In the genomic region with DNA sequence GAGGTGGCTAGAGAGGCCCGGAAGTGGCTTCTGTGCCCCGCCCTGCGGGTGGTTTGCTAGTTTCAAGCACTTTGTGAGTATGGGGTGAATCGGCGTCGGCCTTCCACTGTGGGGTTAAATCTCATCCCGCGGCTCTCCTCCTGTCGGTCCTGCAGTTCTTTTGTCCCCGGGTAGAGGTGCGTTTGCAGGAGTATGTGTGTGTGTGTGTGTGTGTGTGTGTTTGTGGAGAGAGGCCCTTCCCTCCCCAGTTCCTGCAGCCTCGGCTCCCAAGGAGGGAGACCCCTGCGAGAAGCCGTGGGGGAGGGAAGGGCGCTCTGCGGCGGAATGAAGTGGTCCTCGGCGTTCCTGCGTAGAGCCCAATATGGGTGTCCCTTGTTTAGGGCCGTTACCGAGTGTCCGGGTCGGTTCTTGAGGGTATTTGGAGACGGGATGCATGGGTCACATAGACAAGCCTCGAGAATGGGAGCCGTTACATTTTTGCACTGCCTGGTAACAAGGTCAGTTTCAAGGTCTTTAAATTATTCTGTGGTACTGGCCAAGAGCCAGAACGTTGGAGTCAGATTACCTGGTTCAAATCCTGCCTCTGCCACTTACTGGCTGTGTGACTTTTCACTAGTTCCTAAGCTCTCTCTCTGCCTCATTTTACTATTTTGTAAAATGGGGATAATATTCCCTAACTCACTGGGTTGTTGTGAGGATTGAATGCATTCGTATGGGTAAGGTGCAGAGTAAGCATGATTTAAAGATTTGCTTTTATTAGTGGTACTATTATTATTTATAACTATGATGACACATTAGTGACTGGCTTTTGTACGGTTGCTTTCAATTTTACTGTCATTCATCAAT, we compare ENCODE assay signal across 1 cellular context.
TF ChIP-seq lines count a peak whose summit lies in the region.

A gene (plus strand): TSS at position 56 of the 846 bp plus-strand sequence. CDS start 9,640 bp downstream, outside the sequence.

TF ChIP-seq in HepG2, 621 proteins besides CTCF, POLR2A, EP300 and RAD21 (continued from another document and continues in another):
- TF ChIP-seq, protein P1, sequence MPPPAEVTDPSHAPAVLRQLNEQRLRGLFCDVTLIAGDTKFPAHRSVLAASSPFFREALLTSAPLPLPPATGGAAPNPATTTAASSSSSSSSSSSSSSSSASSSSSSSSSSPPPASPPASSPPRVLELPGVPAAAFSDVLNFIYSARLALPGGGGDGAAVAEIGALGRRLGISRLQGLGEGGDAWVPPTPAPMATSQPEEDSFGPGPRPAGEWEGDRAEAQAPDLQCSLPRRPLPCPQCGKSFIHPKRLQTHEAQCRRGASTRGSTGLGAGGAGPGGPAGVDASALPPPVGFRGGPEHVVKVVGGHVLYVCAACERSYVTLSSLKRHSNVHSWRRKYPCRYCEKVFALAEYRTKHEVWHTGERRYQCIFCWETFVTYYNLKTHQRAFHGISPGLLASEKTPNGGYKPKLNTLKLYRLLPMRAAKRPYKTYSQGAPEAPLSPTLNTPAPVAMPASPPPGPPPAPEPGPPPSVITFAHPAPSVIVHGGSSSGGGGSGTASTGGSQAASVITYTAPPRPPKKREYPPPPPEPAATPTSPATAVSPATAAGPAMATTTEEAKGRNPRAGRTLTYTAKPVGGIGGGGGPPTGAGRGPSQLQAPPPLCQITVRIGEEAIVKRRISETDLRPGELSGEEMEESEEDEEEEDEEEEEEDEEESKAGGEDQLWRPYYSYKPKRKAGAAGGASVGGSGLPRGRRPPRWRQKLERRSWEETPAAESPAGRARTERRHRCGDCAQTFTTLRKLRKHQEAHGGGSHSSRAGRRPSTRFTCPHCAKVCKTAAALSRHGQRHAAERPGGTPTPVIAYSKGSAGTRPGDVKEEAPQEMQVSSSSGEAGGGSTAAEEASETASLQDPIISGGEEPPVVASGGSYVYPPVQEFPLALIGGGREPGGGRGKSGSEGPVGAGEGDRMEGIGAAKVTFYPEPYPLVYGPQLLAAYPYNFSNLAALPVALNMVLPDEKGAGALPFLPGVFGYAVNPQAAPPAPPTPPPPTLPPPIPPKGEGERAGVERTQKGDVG (CRISPR knock-in tag; IDR thresholded peaks at IDR 0.05; ENCODE audit: borderline replicate concordance): no peak; the same call in 1 of the 2 replicates
- 0 out of 2 replicates have a peak, but pooled peaks have one; percentile 49 for TF ChIP-seq ZNF761 (CRISPR knock-in tag; conservative IDR thresholded peaks at IDR 0.05)
- peak; percentile 94 for TF ChIP-seq ZNF350 (CRISPR knock-in tag; IDR thresholded peaks at IDR 0.05; ENCODE audit: borderline replicate concordance, low read depth)
- no peak; the same call in 1 of the 2 replicates for TF ChIP-seq JDP2 (CRISPR knock-in tag; IDR thresholded peaks at IDR 0.05; ENCODE audit: borderline replicate concordance)
- TF ChIP-seq ZNF383 (CRISPR knock-in tag; IDR thresholded peaks at IDR 0.05; ENCODE audit: borderline replicate concordance): peak; percentile 34; the same call in 1 of the 2 replicates
- TF ChIP-seq NR3C1 (CRISPR knock-in tag; IDR thresholded peaks at IDR 0.05): no peak
- TF ChIP-seq ELF1 (CRISPR knock-in tag; IDR thresholded peaks at IDR 0.05): peak; percentile 96
- no peak for TF ChIP-seq CEBPB (IDR thresholded peaks at IDR 0.05; ENCODE audit: borderline replicate concordance, low read depth, low read length)
- TF ChIP-seq PLRG1 (conservative IDR thresholded peaks at IDR 0.05): no peak
- no peak for TF ChIP-seq MLLT10 (CRISPR knock-in tag; IDR thresholded peaks at IDR 0.05)
- TF ChIP-seq SAFB2 (CRISPR knock-in tag; IDR thresholded peaks at IDR 0.05; ENCODE audit: borderline replicate concordance, low read depth): peak; percentile 78
- TF ChIP-seq IRX3 (CRISPR knock-in tag; IDR thresholded peaks at IDR 0.05; ENCODE audit: borderline replicate concordance, low read depth): no peak; the same call in 1 of the 2 replicates
- TF ChIP-seq, protein P2, sequence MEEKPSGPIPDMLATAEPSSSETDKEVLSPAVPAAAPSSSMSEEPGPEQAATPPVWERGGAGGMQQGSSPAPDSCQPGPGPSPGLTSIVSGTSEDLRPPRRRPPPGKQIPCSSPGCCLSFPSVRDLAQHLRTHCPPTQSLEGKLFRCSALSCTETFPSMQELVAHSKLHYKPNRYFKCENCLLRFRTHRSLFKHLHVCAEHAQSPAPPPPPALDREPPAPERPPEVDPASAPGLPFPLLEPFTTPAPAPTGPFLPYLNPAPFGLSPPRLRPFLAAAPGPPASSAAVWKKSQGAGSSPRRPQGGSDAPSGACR (CRISPR knock-in tag; IDR thresholded peaks at IDR 0.05): peak; percentile 90
- TF ChIP-seq EED (CRISPR knock-in tag; IDR thresholded peaks at IDR 0.05): peak; percentile 64
- TF ChIP-seq, protein P3, sequence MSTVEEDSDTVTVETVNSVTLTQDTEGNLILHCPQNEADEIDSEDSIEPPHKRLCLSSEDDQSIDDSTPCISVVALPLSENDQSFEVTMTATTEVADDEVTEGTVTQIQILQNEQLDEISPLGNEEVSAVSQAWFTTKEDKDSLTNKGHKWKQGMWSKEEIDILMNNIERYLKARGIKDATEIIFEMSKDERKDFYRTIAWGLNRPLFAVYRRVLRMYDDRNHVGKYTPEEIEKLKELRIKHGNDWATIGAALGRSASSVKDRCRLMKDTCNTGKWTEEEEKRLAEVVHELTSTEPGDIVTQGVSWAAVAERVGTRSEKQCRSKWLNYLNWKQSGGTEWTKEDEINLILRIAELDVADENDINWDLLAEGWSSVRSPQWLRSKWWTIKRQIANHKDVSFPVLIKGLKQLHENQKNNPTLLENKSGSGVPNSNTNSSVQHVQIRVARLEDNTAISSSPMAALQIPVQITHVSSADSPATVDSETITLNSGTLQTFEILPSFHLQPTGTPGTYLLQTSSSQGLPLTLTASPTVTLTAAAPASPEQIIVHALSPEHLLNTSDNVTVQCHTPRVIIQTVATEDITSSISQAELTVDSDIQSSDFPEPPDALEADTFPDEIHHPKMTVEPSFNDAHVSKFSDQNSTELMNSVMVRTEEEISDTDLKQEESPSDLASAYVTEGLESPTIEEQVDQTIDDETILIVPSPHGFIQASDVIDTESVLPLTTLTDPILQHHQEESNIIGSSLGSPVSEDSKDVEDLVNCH (CRISPR knock-in tag; IDR thresholded peaks at IDR 0.05): peak; percentile 66; the same call in 1 of the 2 replicates
- peak; percentile 82 for TF ChIP-seq ZFY (CRISPR knock-in tag; IDR thresholded peaks at IDR 0.05)
- TF ChIP-seq GPN1 (CRISPR knock-in tag; IDR thresholded peaks at IDR 0.05; ENCODE audit: borderline replicate concordance): no peak
- TF ChIP-seq ISX (CRISPR knock-in tag; conservative IDR thresholded peaks at IDR 0.05): no peak
- TF ChIP-seq, protein P4, sequence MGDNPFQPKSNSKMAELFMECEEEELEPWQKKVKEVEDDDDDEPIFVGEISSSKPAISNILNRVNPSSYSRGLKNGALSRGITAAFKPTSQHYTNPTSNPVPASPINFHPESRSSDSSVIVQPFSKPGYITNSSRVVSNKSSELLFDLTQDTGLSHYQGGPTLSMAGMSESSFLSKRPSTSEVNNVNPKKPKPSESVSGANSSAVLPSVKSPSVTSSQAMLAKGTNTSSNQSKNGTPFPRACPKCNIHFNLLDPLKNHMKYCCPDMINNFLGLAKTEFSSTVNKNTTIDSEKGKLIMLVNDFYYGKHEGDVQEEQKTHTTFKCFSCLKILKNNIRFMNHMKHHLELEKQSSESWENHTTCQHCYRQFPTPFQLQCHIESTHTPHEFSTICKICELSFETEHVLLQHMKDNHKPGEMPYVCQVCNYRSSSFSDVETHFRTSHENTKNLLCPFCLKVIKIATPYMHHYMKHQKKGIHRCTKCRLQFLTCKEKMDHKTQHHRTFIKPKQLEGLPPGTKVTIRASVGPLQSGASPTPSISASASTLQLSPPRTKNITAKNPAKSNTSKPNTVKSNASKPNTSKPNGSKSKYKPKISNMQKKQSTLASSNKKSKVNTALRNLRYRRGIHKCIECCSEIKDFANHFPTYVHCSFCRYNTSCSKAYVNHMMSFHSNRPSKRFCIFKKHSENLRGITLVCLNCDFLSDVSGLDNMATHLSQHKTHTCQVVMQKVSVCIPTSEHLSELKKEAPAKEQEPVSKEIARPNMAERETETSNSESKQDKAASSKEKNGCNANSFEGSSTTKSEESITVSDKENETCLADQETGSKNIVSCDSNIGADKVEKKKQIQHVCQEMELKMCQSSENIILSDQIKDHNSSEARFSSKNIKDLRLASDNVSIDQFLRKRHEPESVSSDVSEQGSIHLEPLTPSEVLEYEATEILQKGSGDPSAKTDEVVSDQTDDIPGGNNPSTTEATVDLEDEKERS (CRISPR knock-in tag; IDR thresholded peaks at IDR 0.05): peak; percentile 79; the same call in 1 of the 2 replicates
- TF ChIP-seq ZNF546 (CRISPR knock-in tag; conservative IDR thresholded peaks at IDR 0.05): 0 out of 2 replicates have a peak, but pooled peaks have one; percentile 72
- no peak for TF ChIP-seq ZNF703 (CRISPR knock-in tag; IDR thresholded peaks at IDR 0.05; ENCODE audit: borderline replicate concordance)
- no peak; the same call in 1 of the 2 replicates for TF ChIP-seq ZNF782 (CRISPR knock-in tag; IDR thresholded peaks at IDR 0.05; ENCODE audit: borderline replicate concordance)
- TF ChIP-seq KDM5A (IDR thresholded peaks at IDR 0.05; ENCODE audit: borderline replicate concordance, low read length): peak; percentile 88; the same call in 1 of the 2 replicates
- no peak for TF ChIP-seq ZNF672 (CRISPR knock-in tag; IDR thresholded peaks at IDR 0.05)
- TF ChIP-seq FOXP1 (IDR thresholded peaks at IDR 0.05): no peak
- no peak; the same call in 1 of the 2 replicates for TF ChIP-seq FOXP1 (CRISPR knock-in tag; IDR thresholded peaks at IDR 0.05)
- peak; percentile 81 for TF ChIP-seq ERF (CRISPR knock-in tag; IDR thresholded peaks at IDR 0.05)
- TF ChIP-seq, protein P5, sequence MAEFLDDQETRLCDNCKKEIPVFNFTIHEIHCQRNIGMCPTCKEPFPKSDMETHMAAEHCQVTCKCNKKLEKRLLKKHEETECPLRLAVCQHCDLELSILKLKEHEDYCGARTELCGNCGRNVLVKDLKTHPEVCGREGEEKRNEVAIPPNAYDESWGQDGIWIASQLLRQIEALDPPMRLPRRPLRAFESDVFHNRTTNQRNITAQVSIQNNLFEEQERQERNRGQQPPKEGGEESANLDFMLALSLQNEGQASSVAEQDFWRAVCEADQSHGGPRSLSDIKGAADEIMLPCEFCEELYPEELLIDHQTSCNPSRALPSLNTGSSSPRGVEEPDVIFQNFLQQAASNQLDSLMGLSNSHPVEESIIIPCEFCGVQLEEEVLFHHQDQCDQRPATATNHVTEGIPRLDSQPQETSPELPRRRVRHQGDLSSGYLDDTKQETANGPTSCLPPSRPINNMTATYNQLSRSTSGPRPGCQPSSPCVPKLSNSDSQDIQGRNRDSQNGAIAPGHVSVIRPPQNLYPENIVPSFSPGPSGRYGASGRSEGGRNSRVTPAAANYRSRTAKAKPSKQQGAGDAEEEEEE (CRISPR knock-in tag; IDR thresholded peaks at IDR 0.05; ENCODE audit: borderline replicate concordance): no peak
- no peak for TF ChIP-seq SUZ12 (IDR thresholded peaks at IDR 0.05; ENCODE audit: low read depth, low read length)
- 0 out of 2 replicates have a peak, but pooled peaks have one; percentile 49 for TF ChIP-seq MAFG (CRISPR knock-in tag; IDR thresholded peaks at IDR 0.05)
- TF ChIP-seq, protein P6, sequence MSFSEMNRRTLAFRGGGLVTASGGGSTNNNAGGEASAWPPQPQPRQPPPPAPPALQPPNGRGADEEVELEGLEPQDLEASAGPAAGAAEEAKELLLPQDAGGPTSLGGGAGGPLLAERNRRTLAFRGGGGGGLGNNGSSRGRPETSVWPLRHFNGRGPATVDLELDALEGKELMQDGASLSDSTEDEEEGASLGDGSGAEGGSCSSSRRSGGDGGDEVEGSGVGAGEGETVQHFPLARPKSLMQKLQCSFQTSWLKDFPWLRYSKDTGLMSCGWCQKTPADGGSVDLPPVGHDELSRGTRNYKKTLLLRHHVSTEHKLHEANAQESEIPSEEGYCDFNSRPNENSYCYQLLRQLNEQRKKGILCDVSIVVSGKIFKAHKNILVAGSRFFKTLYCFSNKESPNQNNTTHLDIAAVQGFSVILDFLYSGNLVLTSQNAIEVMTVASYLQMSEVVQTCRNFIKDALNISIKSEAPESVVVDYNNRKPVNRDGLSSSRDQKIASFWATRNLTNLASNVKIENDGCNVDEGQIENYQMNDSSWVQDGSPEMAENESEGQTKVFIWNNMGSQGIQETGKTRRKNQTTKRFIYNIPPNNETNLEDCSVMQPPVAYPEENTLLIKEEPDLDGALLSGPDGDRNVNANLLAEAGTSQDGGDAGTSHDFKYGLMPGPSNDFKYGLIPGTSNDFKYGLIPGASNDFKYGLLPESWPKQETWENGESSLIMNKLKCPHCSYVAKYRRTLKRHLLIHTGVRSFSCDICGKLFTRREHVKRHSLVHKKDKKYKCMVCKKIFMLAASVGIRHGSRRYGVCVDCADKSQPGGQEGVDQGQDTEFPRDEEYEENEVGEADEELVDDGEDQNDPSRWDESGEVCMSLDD (CRISPR knock-in tag; IDR thresholded peaks at IDR 0.05; ENCODE audit: borderline replicate concordance): no peak
- peak; percentile 83; the same call in 1 of the 2 replicates for TF ChIP-seq ZSCAN29 (CRISPR knock-in tag; conservative IDR thresholded peaks at IDR 0.05)
- TF ChIP-seq, protein P7, sequence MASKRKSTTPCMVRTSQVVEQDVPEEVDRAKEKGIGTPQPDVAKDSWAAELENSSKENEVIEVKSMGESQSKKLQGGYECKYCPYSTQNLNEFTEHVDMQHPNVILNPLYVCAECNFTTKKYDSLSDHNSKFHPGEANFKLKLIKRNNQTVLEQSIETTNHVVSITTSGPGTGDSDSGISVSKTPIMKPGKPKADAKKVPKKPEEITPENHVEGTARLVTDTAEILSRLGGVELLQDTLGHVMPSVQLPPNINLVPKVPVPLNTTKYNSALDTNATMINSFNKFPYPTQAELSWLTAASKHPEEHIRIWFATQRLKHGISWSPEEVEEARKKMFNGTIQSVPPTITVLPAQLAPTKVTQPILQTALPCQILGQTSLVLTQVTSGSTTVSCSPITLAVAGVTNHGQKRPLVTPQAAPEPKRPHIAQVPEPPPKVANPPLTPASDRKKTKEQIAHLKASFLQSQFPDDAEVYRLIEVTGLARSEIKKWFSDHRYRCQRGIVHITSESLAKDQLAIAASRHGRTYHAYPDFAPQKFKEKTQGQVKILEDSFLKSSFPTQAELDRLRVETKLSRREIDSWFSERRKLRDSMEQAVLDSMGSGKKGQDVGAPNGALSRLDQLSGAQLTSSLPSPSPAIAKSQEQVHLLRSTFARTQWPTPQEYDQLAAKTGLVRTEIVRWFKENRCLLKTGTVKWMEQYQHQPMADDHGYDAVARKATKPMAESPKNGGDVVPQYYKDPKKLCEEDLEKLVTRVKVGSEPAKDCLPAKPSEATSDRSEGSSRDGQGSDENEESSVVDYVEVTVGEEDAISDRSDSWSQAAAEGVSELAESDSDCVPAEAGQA (IDR thresholded peaks at IDR 0.05; ENCODE audit: low read depth): peak; percentile 60; the same call in 1 of the 2 replicates
- TF ChIP-seq, protein P7 (CRISPR knock-in tag; IDR thresholded peaks at IDR 0.05; ENCODE audit: borderline replicate concordance): no peak
